In genomic region chr21:35044770-35045538, GRCh38 we compare ENCODE assay signal across 1 cellular context.
TF ChIP-seq lines count a peak whose summit lies in the region.

No MANE protein-coding gene starts in this region.

TF ChIP-seq in IMR-90, 13 proteins besides CTCF, POLR2A, EP300 and RAD21:
- TF ChIP-seq CHD1 (IDR thresholded peaks at IDR 0.05; ENCODE audit: low read depth, low read length): no peak
- no peak for TF ChIP-seq RFX5 (IDR thresholded peaks at IDR 0.05; ENCODE audit: low read depth, low read length)
- no peak for TF ChIP-seq MAFK (IDR thresholded peaks at IDR 0.05; ENCODE audit: low read depth, low read length)
- TF ChIP-seq MXI1 (IDR thresholded peaks at IDR 0.05; ENCODE audit: borderline replicate concordance, low read depth, low read length): no peak
- TF ChIP-seq SMC3 (IDR thresholded peaks at IDR 0.05; ENCODE audit: low read depth, low read length): no peak
- TF ChIP-seq, protein P1, sequence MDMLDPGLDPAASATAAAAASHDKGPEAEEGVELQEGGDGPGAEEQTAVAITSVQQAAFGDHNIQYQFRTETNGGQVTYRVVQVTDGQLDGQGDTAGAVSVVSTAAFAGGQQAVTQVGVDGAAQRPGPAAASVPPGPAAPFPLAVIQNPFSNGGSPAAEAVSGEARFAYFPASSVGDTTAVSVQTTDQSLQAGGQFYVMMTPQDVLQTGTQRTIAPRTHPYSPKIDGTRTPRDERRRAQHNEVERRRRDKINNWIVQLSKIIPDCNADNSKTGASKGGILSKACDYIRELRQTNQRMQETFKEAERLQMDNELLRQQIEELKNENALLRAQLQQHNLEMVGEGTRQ (IDR thresholded peaks at IDR 0.05; ENCODE audit: low read depth, low read length): no peak
- TF ChIP-seq RCOR1 (IDR thresholded peaks at IDR 0.05; ENCODE audit: insufficient replicate concordance, low read length): no peak
- no peak for TF ChIP-seq MAZ (IDR thresholded peaks at IDR 0.05; ENCODE audit: borderline replicate concordance, low read depth, low read length)
- no peak for TF ChIP-seq FOS (IDR thresholded peaks at IDR 0.05; ENCODE audit: low read depth, low read length)
- TF ChIP-seq ELK1 (IDR thresholded peaks at IDR 0.05; ENCODE audit: borderline replicate concordance, low read depth, low read length): no peak
- no peak for TF ChIP-seq CEBPB (IDR thresholded peaks at IDR 0.05; ENCODE audit: low read depth, low read length)
